Comparison of ENCODE assay signal across 8 cellular contexts in genomic region chr13:48749699-48750473, GRCh38.
DNase-seq lines count a peak whose midpoint lies in the region; ATAC-seq and TF ChIP-seq lines count a peak whose summit lies in the region.

No MANE protein-coding gene starts in this region.

- H3K36me3 Mint-ChIP-seq in GM23338 (ENCODE audit: low read depth) = no peaks in the 10 kb centered on the region; the same call in 2 of the 3 replicates

- no peaks in the 10 kb centered on the region for H3K79me2 ChIP-seq in GM23338 (replicated peaks; ENCODE audit: insufficient read depth)

- H3K27me3 ChIP-seq in GM23338 (ENCODE audit: insufficient read depth) (no peaks in the 10 kb centered on the region), MG63 (no peaks in the 10 kb centered on the region)
- no peaks in the 10 kb centered on the region for H3K27me3 ChIP-seq in effector memory CD4-positive, alpha-beta T cell (replicated peaks; ENCODE audit: control insufficient read depth, insufficient read depth, low read length, poor library complexity, severe bottlenecking)

- no peak overlapping the region for H3K4me2 ChIP-seq in GM23338

- peaks cover 2% of the 10 kb centered on the region; the same call in 2 of the 3 replicates for H3K9me3 Mint-ChIP-seq in GM23338

- no peaks in the 10 kb centered on the region for H3K9me2 ChIP-seq in GM23338 (ENCODE audit: insufficient read depth)

- peak; percentile 65 to 69 for TF ChIP-seq CTCF in GM23338 (conservative IDR thresholded peaks at IDR 0.05; ENCODE audit: low read depth in 2 of 2)

- no peaks in the 10 kb centered on the region for H3K9me3 ChIP-seq in MG63
- no peaks in the 10 kb centered on the region for H3K9me3 ChIP-seq in effector memory CD4-positive, alpha-beta T cell (ENCODE audit: control insufficient read depth, low read length)

- no peak overlapping the region for H3K4me3 Mint-ChIP-seq in GM23338

- H4K20me1 ChIP-seq in GM23338 (replicated peaks; ENCODE audit: insufficient read depth) = no peaks in the 10 kb centered on the region

- peak; percentile 97 for ATAC-seq in GM23338

- peaks cover 5% of the 10 kb centered on the region; the same call in 2 of the 3 replicates for H3K4me1 Mint-ChIP-seq in GM23338

- no peaks in the 10 kb centered on the region for H3F3A ChIP-seq in GM23338 (replicated peaks; ENCODE audit: low read depth)

- no peaks in the 10 kb centered on the region for H3K36me3 ChIP-seq in GM23338 (ENCODE audit: insufficient read depth)
- no peaks in the 10 kb centered on the region for H3K36me3 ChIP-seq in MG63
- no peaks in the 10 kb centered on the region for H3K36me3 ChIP-seq in effector memory CD4-positive, alpha-beta T cell (ENCODE audit: control insufficient read depth, insufficient read depth, low read length)

- H3K4me1 ChIP-seq in GM23338 (ENCODE audit: insufficient read depth) = no peaks in the 10 kb centered on the region
- H3K4me1 ChIP-seq in effector memory CD4-positive, alpha-beta T cell (ENCODE audit: control insufficient read depth, insufficient read depth, low read length, poor library complexity, severe bottlenecking) = no peaks in the 10 kb centered on the region

- no peak overlapping the region for H3K27ac ChIP-seq in GM23338 (ENCODE audit: low read depth)
- H3K27ac ChIP-seq in effector memory CD4-positive, alpha-beta T cell (ENCODE audit: insufficient read depth, low read length, poor library complexity, severe bottlenecking) = no peak overlapping the region

- H3K27me3 Mint-ChIP-seq in GM23338 (ENCODE audit: insufficient read depth, low read depth, poor library complexity) = peaks cover 6% of the 10 kb centered on the region

- no peak overlapping the region for H3K4me3 ChIP-seq in GM23338
- H3K4me3 ChIP-seq in MG63 = no peak overlapping the region
- H3K4me3 ChIP-seq in effector memory CD4-positive, alpha-beta T cell (ENCODE audit: insufficient read depth, low read depth, low read length, poor library complexity, severe bottlenecking) = no peak overlapping the region

- no peak overlapping the region for H3K27ac Mint-ChIP-seq in GM23338

- DNase-seq in GM04504 (ENCODE audit: low read depth) (peak; percentile 92), GM23338 (ENCODE audit: low spot score) (peak; percentile 82), MG63 (peak; percentile 95), medulla oblongata (ENCODE audit: extremely low spot score) (peak; percentile 75), NCI-H2196 treated with DMSO at 0.1 percent for 48 hours (lab: John Stamatoyannopoulos, UW; ENCODE audit: unreplicated experiment) (no peak)
- peak; percentile 43 for DNase-seq in activated CD4-positive, alpha-beta T cell treated with anti-CD3 and anti-CD28 coated beads, Interleukin-2, amount 50 U/mL, for 1 hour
- peak; percentile 14 to 25 (median 21) for DNase-seq in effector memory CD4-positive, alpha-beta T cell
- peak; percentile 76 to 78 for DNase-seq in stimulated activated CD8-positive, alpha-beta memory T cell treated with anti-CD3 and anti-CD28 coated beads, Interleukin-15, amount 100 ng/mL, for 48 hours (ENCODE audit: low read depth in 2 of 2)

- H2AFZ ChIP-seq in GM23338 = peak overlapping the region; percentile 25; the same call in 1 of the 2 replicates

TF ChIP-seq in GM23338, 12 proteins besides CTCF, POLR2A, EP300 and RAD21:
- TF ChIP-seq JUNB (IDR thresholded peaks at IDR 0.05; ENCODE audit: unreplicated experiment) (no peak), CREB1 (CRISPR knock-in tag; IDR thresholded peaks at IDR 0.05; ENCODE audit: low read depth) (no peak)
